ENCODE assay signal across 27 cellular contexts in genomic region chr6:119142051-119142450, GRCh38.
"Had no signal": no experiment of that assay in that cellular context is flagged by ENCODE, and none has a peak within 500 bp of the region (broad histone marks: within the 10 kb centered on the region; RNA-seq: fewer than 3 reads in every experiment).

No MANE protein-coding gene starts in this region.

- ATAC-seq: heart right ventricle; left cardiac atrium; left lung; mucosa of descending colon; natural killer cell treated with Interleukin-12 subunit alpha and Interleukin-12 subunit beta and Interleukin-15 and Interleukin-18, amount 100 ng/mL, for 72 hours; sciatic nerve; stimulated activated effector memory CD8-positive, alpha-beta T cell treated with anti-CD3 and anti-CD28 coated beads, Interleukin-12 subunit alpha, Interleukin-12 subunit beta, amount 100 ng/mL, for 72 hours had no signal

- H3K79me2 ChIP-seq: parathyroid adenoma had no signal

- H3K9ac ChIP-seq: parathyroid adenoma had no signal

- H3K4me3 ChIP-seq: colonic mucosa, esophagus squamous epithelium, heart right ventricle, left lung, mucosa of descending colon, prostate gland, right atrium auricular region, stomach, thyroid gland, vagina had no signal

- H3K36me3 ChIP-seq: colonic mucosa, esophagus squamous epithelium, heart right ventricle, left lung, neutrophil, prostate gland, right atrium auricular region, stomach, thyroid gland, vagina had no signal

- H3K27ac ChIP-seq: colonic mucosa, esophagus squamous epithelium, heart right ventricle, left lung, neutrophil, parathyroid adenoma, prostate gland, right atrium auricular region, stomach, thyroid gland, vagina had no signal

- H2AFZ ChIP-seq: parathyroid adenoma had no signal

- DNase-seq: colonic mucosa; dermis blood vessel endothelial cell; effector memory CD4-positive, alpha-beta T cell; esophagus squamous epithelium; foreskin melanocyte; glutamatergic neuron; heart right ventricle; hippocampal formation; left cardiac atrium; left lung; mesenchymal stem cell; mucosa of descending colon; naive B cell; stimulated activated CD4-positive, alpha-beta T cell treated with anti-CD3 and anti-CD28 coated beads, Interleukin-2, amount 100 ng/mL, for 24 hours; stimulated activated CD4-positive, alpha-beta T cell treated with anti-CD3 and anti-CD28 coated beads, Interleukin-4, amount 100 ng/mL, for 24 hours; stimulated activated naive CD4-positive, alpha-beta T cell treated with Interleukin-2 at 50 U/mL for 16 hours; stomach; thyroid gland; trophoblast cell had no signal

- H3K9me3 ChIP-seq: colonic mucosa, esophagus squamous epithelium, left lung, mucosa of descending colon, neutrophil, prostate gland, right atrium auricular region, stomach, thyroid gland, vagina had no signal

- H3K27me3 ChIP-seq: colonic mucosa, esophagus squamous epithelium, heart right ventricle, left lung, neutrophil, right atrium auricular region, stomach, thyroid gland, vagina had no signal

- H3K4me1 ChIP-seq: colonic mucosa, parathyroid adenoma, prostate gland, thyroid gland had no signal
